31 cellular contexts compared by ENCODE assay signal in genomic region chr1:180261524-180262160, GRCh38. TPM values are rescaled to one million over a fixed set of nuclear protein-coding genes. Genes with fewer than 3 reads are reported as not detected.
"Had no signal": no experiment of that assay in that cellular context is flagged by ENCODE, and none has a peak within 500 bp of the region (broad histone marks: within the 10 kb centered on the region; RNA-seq: fewer than 3 reads in every experiment).

No MANE protein-coding gene starts in this region.

- H3K36me3 ChIP-seq: brain microvascular endothelial cell, left ventricle myocardium inferior, neutrophil, stomach, thyroid gland, upper lobe of left lung, vagina had no signal

- H3K4me3 ChIP-seq: coronary artery, left ventricle myocardium inferior, skin epidermis, stomach, thyroid gland, upper lobe of left lung, vagina had no signal

- H3K27me3 ChIP-seq: vagina had no signal

- H3K27ac Mint-ChIP-seq: activated naive CD8-positive, alpha-beta T cell treated with anti-CD3 and anti-CD28 coated beads, Interleukin-2, amount 50 U/mL, for 24 hours; activated T-cell treated with anti-CD3 and anti-CD28 coated beads, Interleukin-2, amount 50 U/mL, for 24 hours; nephron; stimulated activated memory B cell treated with anti-CD40 and anti-IgM and Interleukin-4, amounts not matched to agents 10 μg/mL and 1 μg/mL and 100 μg/mL, for 72 hours; T-helper 2 cell treated with Interferon-gamma antibody and Interleukin-4, amounts not matched to agents 5 μg/mL and 100 μg/mL, for 36 hours had no signal

- H3K27ac ChIP-seq: brain microvascular endothelial cell, coronary artery, left ventricle myocardium inferior, neutrophil, skin epidermis, stomach, thyroid gland, upper lobe of left lung, vagina had no signal

- H3K9me3 ChIP-seq: left ventricle myocardium inferior, neutrophil, stomach, thyroid gland, upper lobe of left lung, vagina had no signal

- H3K4me3 Mint-ChIP-seq: activated naive CD8-positive, alpha-beta T cell treated with anti-CD3 and anti-CD28 coated beads, Interleukin-2, amount 50 U/mL, for 24 hours; activated T-cell treated with anti-CD3 and anti-CD28 coated beads, Interleukin-2, amount 50 U/mL, for 24 hours; nephron; stimulated activated memory B cell treated with anti-CD40 and anti-IgM and Interleukin-4, amounts not matched to agents 10 μg/mL and 1 μg/mL and 100 μg/mL, for 72 hours; T-helper 2 cell treated with Interferon-gamma antibody and Interleukin-4, amounts not matched to agents 5 μg/mL and 100 μg/mL, for 36 hours had no signal

- H3K36me3 Mint-ChIP-seq: stimulated activated memory B cell treated with anti-CD40 and anti-IgM and Interleukin-4, amounts not matched to agents 10 μg/mL and 1 μg/mL and 100 μg/mL, for 72 hours had no signal

- DNase-seq: activated CD4-positive, alpha-beta T cell treated with anti-CD3 and anti-CD28 coated beads for 48 hours; activated CD4-positive, alpha-beta T cell treated with anti-CD3 and anti-CD28 coated beads, Interleukin-2, amount 50 U/mL, for 48 hours; activated CD8-positive, alpha-beta memory T cell treated with anti-CD3 and anti-CD28 coated beads, Interleukin-2, amount 50 U/mL, for 4 hours; activated gamma-delta T cell; activated naive CD4-positive, alpha-beta T cell treated with anti-CD3 and anti-CD28 coated beads, Interleukin-2, amount 50 U/mL, for 16 hours; activated naive CD8-positive, alpha-beta T cell treated with anti-CD3 and anti-CD28 coated beads, Interleukin-2, amount 50 U/mL, for 24 hours; activated T-cell treated with anti-CD3 and anti-CD28 coated beads, Interleukin-2, amount 50 U/mL, for 24 hours; brain microvascular endothelial cell; left ventricle myocardium inferior; retina; stimulated activated CD4-positive, alpha-beta T cell treated with anti-CD3 and anti-CD28 coated beads, Interleukin-1b, Interleukin-23, amount 100 ng/mL, for 48 hours; stimulated activated CD4-positive, alpha-beta T cell treated with anti-CD3 and anti-CD28 coated beads, Interleukin-4, amount 100 ng/mL, for 4 hours; stimulated activated CD8-positive, alpha-beta memory T cell treated with anti-CD3 and anti-CD28 coated beads, Interleukin-4, amount 100 ng/mL, for 48 hours; stomach; T-helper 1 cell; thyroid gland; upper lobe of left lung had no signal

- FAIRE-seq: endothelial cell of umbilical vein, frontal cortex had no signal

- ATAC-seq: activated naive CD8-positive, alpha-beta T cell treated with anti-CD3 and anti-CD28 coated beads, Interleukin-2, amount 50 U/mL, for 24 hours; esophagus mucosa; sciatic nerve; stimulated activated memory B cell treated with anti-CD40 and anti-IgM and Interleukin-4, amounts not matched to agents 10 μg/mL and 1 μg/mL and 100 μg/mL, for 72 hours had no signal

- H3K4me1 ChIP-seq: left ventricle myocardium inferior, thyroid gland, upper lobe of left lung, vagina had no signal

- H3K9me3 Mint-ChIP-seq: activated naive CD8-positive, alpha-beta T cell treated with anti-CD3 and anti-CD28 coated beads, Interleukin-2, amount 50 U/mL, for 24 hours; activated T-cell treated with anti-CD3 and anti-CD28 coated beads, Interleukin-2, amount 50 U/mL, for 24 hours; nephron; stimulated activated memory B cell treated with anti-CD40 and anti-IgM and Interleukin-4, amounts not matched to agents 10 μg/mL and 1 μg/mL and 100 μg/mL, for 72 hours; T-helper 2 cell treated with Interferon-gamma antibody and Interleukin-4, amounts not matched to agents 5 μg/mL and 100 μg/mL, for 36 hours had no signal

- H3K4me1 Mint-ChIP-seq: activated naive CD8-positive, alpha-beta T cell treated with anti-CD3 and anti-CD28 coated beads, Interleukin-2, amount 50 U/mL, for 24 hours; stimulated activated memory B cell treated with anti-CD40 and anti-IgM and Interleukin-4, amounts not matched to agents 10 μg/mL and 1 μg/mL and 100 μg/mL, for 72 hours had no signal

RNA-seq across cellular contexts. Expression of gene LHX4, which starts 31.6 kb away (rescaled TPM):
- total RNA-seq: activated CD8-positive, alpha-beta memory T cell treated with anti-CD3 and anti-CD28 coated beads for 36 hours; endothelial cell of umbilical vein; frontal cortex; left ventricle myocardium inferior; lung microvascular endothelial cell; posterior vena cava; sciatic nerve; thyroid gland had no signal
- polyA plus RNA-seq: endothelial cell of umbilical vein had no signal
